Comparison of ENCODE assay signal across 20 cellular contexts in the genomic region with DNA sequence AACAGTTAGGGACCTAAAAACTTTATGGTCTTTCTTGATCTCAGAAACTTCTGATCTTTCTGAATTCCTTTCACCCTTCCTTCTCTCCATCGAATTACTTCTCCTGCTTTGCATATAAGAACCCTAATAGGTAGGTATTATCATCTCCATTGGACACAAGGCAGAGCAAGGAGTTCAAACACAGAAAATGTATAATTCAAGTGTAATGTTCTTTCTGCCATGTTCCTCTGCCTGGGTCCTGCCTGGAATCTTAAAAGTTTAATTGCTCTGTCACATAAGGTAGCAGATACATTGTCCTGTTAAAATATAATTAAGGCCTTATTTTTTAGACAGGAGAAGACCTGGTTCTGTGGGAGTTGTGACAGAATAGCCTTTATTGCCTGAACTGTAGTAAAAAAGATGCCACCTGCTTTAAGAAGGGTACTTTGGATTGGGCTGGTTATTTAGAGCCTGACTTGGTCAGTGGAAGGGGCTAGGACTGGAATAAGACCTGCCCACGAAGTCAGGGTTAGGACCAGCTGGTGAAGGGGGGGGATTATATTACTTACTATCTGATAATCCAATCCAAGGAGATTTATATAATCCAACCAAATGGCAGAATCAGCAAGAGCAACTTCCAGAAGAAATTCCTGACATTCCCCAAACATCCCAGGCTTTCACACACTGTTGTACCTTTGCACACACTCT. TPM values are rescaled to one million over a fixed set of nuclear protein-coding genes. Genes with fewer than 3 reads are reported as not detected.
DNase-seq lines count a peak whose midpoint lies in the region; ATAC-seq, FAIRE-seq and TF ChIP-seq lines count a peak whose summit lies in the region.
"Had no signal": no experiment of that assay in that cellular context is flagged by ENCODE, and none has a peak within 500 bp of the region (broad histone marks: within the 10 kb centered on the region; RNA-seq: fewer than 3 reads in every experiment).

No MANE protein-coding gene starts in this region.

- POLR2A ChIA-PET in activated CD8-positive, alpha-beta T cell treated with anti-CD3 and anti-CD28 coated beads, Interleukin-2, amount 10 ng/mL, durations not matched to agents 7 days and 5 days (lab: Charles Lee) = no interaction called here

- 50 to 56% methylated on average over 2 of the region's 2 CpGs for WGBS in GM23248 (ENCODE audit: low coverage in 1 of 2, low lambda C conversion rate in 2 of 2, missing lambda C conversion rate in 2 of 2), 2 experiments

- no peak for TF ChIP-seq EP300 in Ishikawa (IDR thresholded peaks at IDR 0.05; ENCODE audit: borderline replicate concordance)

- H3K27me3 Mint-ChIP-seq in mesothelial cell of epicardium (ENCODE audit: low read depth) = no peaks in the 10 kb centered on the region
- no peaks in the 10 kb centered on the region for H3K27me3 Mint-ChIP-seq in activated CD8-positive, alpha-beta T cell treated with anti-CD3 and anti-CD28 coated beads, Interleukin-2, amount 10 ng/mL, durations not matched to agents 7 days and 5 days (ENCODE audit: low read depth)
- H3K27me3 Mint-ChIP-seq: type B pancreatic cell had no signal

- H4K20me1 ChIP-seq in GM23248 (ENCODE audit: insufficient read depth) = peaks cover 20% of the 10 kb centered on the region; the same call in 1 of the 2 replicates

- no peak overlapping the region for H3K9ac ChIP-seq in GM23248

- DNase-seq in D721Med (ENCODE audit: insufficient read length, low spot score) = no peak
- peak; percentile 40 for DNase-seq in amniotic epithelial cell (ENCODE audit: low read depth)
- no peak for DNase-seq in mesothelial cell of epicardium (ENCODE audit: low spot score in 2 of 2, unreplicated experiment in 2 of 2)
- DNase-seq in GM23248 = no peak
- DNase-seq in activated gamma-delta T cell (lab: John Stamatoyannopoulos, UW) = no peak
- DNase-seq in activated CD8-positive, alpha-beta T cell treated with anti-CD3 and anti-CD28 coated beads, Interleukin-2, amount 10 ng/mL, durations not matched to agents 7 days and 5 days = no peak
- no peak for DNase-seq in DMS153 (lab: John Stamatoyannopoulos, UW)
- DNase-seq: activated T-cell treated with anti-CD3 and anti-CD28 coated beads for 4 hours; anterior cingulate cortex; cerebellar nuclear complex; effector CD4-positive, alpha-beta T cell; GOT3; left ventricle myocardium superior; NCI-H1694; NCI-H2227 treated with DMSO at 0.1 percent for 48 hours; sigmoid colon; stimulated activated naive CD8-positive, alpha-beta T cell treated with anti-CD3 and anti-CD28 coated beads, Interleukin-15, Interleukin-2, amounts not matched to agents 100 U/mL and 50 U/mL, for 24 hours had no signal

- H3K27ac Mint-ChIP-seq in mesothelial cell of epicardium = peak overlapping the region; percentile 54
- H3K27ac Mint-ChIP-seq in activated CD8-positive, alpha-beta T cell treated with anti-CD3 and anti-CD28 coated beads, Interleukin-2, amount 10 ng/mL, durations not matched to agents 7 days and 5 days = no peak overlapping the region
- H3K27ac Mint-ChIP-seq: type B pancreatic cell had no signal

- H3K36me3 Mint-ChIP-seq in mesothelial cell of epicardium = peaks cover 20% of the 10 kb centered on the region
- H3K36me3 Mint-ChIP-seq in activated CD8-positive, alpha-beta T cell treated with anti-CD3 and anti-CD28 coated beads, Interleukin-2, amount 10 ng/mL, durations not matched to agents 7 days and 5 days (ENCODE audit: low read depth) = peaks cover 30% of the 10 kb centered on the region

- 0 out of 2 replicates have a peak, but pooled peaks cover 5% of the 10 kb centered on the region for H3K9me2 ChIP-seq in GM23248 (ENCODE audit: insufficient read depth)

- peaks cover 12% of the 10 kb centered on the region; the same call in 1 of the 2 replicates for H3F3A ChIP-seq in GM23248 (ENCODE audit: insufficient read depth)

- in situ Hi-C loops in GM23248 (cut with MboI) = no loop called here

- H3K27me3 ChIP-seq in GM23248 (replicated peaks; ENCODE audit: insufficient read depth) = no peaks in the 10 kb centered on the region
- H3K27me3 ChIP-seq: sigmoid colon had no signal

- no peak for ATAC-seq in activated CD8-positive, alpha-beta T cell treated with anti-CD3 and anti-CD28 coated beads, Interleukin-2, amount 10 ng/mL, durations not matched to agents 7 days and 5 days
- ATAC-seq: left ventricle myocardium superior; stimulated activated naive CD8-positive, alpha-beta T cell treated with anti-CD3 and anti-CD28 coated beads, Interleukin-15, Interleukin-2, amounts not matched to agents 100 U/mL and 50 U/mL, for 24 hours had no signal

- no peak overlapping the region for H3K4me2 ChIP-seq in GM23248 (ENCODE audit: unreplicated experiment)

- H2AFZ ChIP-seq in GM23248 = no peak overlapping the region

- H3K4me1 Mint-ChIP-seq in mesothelial cell of epicardium = peaks cover 33% of the 10 kb centered on the region
- peaks cover 44% of the 10 kb centered on the region for H3K4me1 Mint-ChIP-seq in activated CD8-positive, alpha-beta T cell treated with anti-CD3 and anti-CD28 coated beads, Interleukin-2, amount 10 ng/mL, durations not matched to agents 7 days and 5 days (ENCODE audit: low read depth)

- H3K27ac ChIP-seq in GM23248 = no peak overlapping the region
- H3K27ac ChIP-seq: sigmoid colon had no signal

- no peak for TF ChIP-seq RAD21 in Ishikawa (IDR thresholded peaks at IDR 0.05; ENCODE audit: low read depth)

- H3K9me3 ChIP-seq in GM23248 (ENCODE audit: low read depth) = no peaks in the 10 kb centered on the region
- H3K9me3 ChIP-seq: sigmoid colon had no signal

- peaks cover 13% of the 10 kb centered on the region for H3K9me3 Mint-ChIP-seq in mesothelial cell of epicardium
- H3K9me3 Mint-ChIP-seq in activated CD8-positive, alpha-beta T cell treated with anti-CD3 and anti-CD28 coated beads, Interleukin-2, amount 10 ng/mL, durations not matched to agents 7 days and 5 days (ENCODE audit: insufficient read depth) = no peaks in the 10 kb centered on the region
- H3K9me3 Mint-ChIP-seq: type B pancreatic cell had no signal

- peaks cover 23% of the 10 kb centered on the region for H3K4me1 ChIP-seq in GM23248 (ENCODE audit: insufficient read depth)

- no peak overlapping the region for H3K4me3 ChIP-seq in GM23248
- H3K4me3 ChIP-seq: sigmoid colon had no signal

- peaks cover 100% of the 10 kb centered on the region for H3K79me2 ChIP-seq in GM23248 (ENCODE audit: insufficient read depth)

- CTCF ChIA-PET in activated CD8-positive, alpha-beta T cell treated with anti-CD3 and anti-CD28 coated beads, Interleukin-2, amount 10 ng/mL, durations not matched to agents 7 days and 5 days (lab: Charles Lee) = no interaction called here

- peak; percentile 91 for FAIRE-seq in D721Med (lab: Jason Lieb, UNC)
- FAIRE-seq: GM19239 had no signal

- no peak overlapping the region for H3K4me3 Mint-ChIP-seq in mesothelial cell of epicardium
- H3K4me3 Mint-ChIP-seq in activated CD8-positive, alpha-beta T cell treated with anti-CD3 and anti-CD28 coated beads, Interleukin-2, amount 10 ng/mL, durations not matched to agents 7 days and 5 days = no peak overlapping the region
- H3K4me3 Mint-ChIP-seq: type B pancreatic cell had no signal

- TF ChIP-seq CTCF in D721Med (IDR thresholded peaks at IDR 0.05; ENCODE audit: insufficient read depth, missing control alignments) = no peak
- TF ChIP-seq CTCF in mesothelial cell of epicardium (IDR thresholded peaks at IDR 0.05; ENCODE audit: unreplicated experiment) = no peak

- H3K36me3 ChIP-seq in GM23248 (ENCODE audit: low read depth) = no peaks in the 10 kb centered on the region
- H3K36me3 ChIP-seq: sigmoid colon had no signal

TF ChIP-seq in Ishikawa, 13 proteins besides CTCF, POLR2A, EP300 and RAD21:
- TF ChIP-seq, protein P1, sequence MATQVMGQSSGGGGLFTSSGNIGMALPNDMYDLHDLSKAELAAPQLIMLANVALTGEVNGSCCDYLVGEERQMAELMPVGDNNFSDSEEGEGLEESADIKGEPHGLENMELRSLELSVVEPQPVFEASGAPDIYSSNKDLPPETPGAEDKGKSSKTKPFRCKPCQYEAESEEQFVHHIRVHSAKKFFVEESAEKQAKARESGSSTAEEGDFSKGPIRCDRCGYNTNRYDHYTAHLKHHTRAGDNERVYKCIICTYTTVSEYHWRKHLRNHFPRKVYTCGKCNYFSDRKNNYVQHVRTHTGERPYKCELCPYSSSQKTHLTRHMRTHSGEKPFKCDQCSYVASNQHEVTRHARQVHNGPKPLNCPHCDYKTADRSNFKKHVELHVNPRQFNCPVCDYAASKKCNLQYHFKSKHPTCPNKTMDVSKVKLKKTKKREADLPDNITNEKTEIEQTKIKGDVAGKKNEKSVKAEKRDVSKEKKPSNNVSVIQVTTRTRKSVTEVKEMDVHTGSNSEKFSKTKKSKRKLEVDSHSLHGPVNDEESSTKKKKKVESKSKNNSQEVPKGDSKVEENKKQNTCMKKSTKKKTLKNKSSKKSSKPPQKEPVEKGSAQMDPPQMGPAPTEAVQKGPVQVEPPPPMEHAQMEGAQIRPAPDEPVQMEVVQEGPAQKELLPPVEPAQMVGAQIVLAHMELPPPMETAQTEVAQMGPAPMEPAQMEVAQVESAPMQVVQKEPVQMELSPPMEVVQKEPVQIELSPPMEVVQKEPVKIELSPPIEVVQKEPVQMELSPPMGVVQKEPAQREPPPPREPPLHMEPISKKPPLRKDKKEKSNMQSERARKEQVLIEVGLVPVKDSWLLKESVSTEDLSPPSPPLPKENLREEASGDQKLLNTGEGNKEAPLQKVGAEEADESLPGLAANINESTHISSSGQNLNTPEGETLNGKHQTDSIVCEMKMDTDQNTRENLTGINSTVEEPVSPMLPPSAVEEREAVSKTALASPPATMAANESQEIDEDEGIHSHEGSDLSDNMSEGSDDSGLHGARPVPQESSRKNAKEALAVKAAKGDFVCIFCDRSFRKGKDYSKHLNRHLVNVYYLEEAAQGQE (IDR thresholded peaks at IDR 0.05; ENCODE audit: low read depth) = no peak
- TF ChIP-seq TEAD4 (IDR thresholded peaks at IDR 0.05) = peak; percentile 31; the same call in 1 of the 2 replicates

RNA-seq across cellular contexts. Expression of gene G2E3, which starts 10.4 kb away (rescaled TPM):
- total RNA-seq in mesothelial cell of epicardium = 34.3 to 39.3 TPM (median 36.4 TPM) in 3 replicates
- 11.2 and 12.6 TPM in 2 replicates for total RNA-seq in GM23248 (2014; rRNA removed; shearing (Covaris generic))
- 24.4 and 26.5 TPM in 2 replicates for polyA plus RNA-seq in GM23248 (2016; fragmentation: Nextera tagmentation; extraction: Ambion mirVana)
- total RNA-seq in activated CD8-positive, alpha-beta T cell treated with anti-CD3 and anti-CD28 coated beads, Interleukin-2, amount 10 ng/mL, durations not matched to agents 7 days and 5 days = 10 to 100 TPM; 38.9 to 46.6 TPM

RNA-seq across cellular contexts. Expression of gene SCFD1, which starts 52.8 kb away (rescaled TPM):
- total RNA-seq in mesothelial cell of epicardium = 94.6 to 103 TPM (median 99.4 TPM) in 3 replicates
- 78.7 and 92.3 TPM in 2 replicates for total RNA-seq in GM23248 (2014; rRNA removed; shearing (Covaris generic))
- 114 and 117 TPM in 2 replicates for polyA plus RNA-seq in GM23248 (2016; fragmentation: Nextera tagmentation; extraction: Ambion mirVana)
- total RNA-seq in activated CD8-positive, alpha-beta T cell treated with anti-CD3 and anti-CD28 coated beads, Interleukin-2, amount 10 ng/mL, durations not matched to agents 7 days and 5 days = 10 to 100 TPM; 50.3 to 58.1 TPM
